In the genomic region with DNA sequence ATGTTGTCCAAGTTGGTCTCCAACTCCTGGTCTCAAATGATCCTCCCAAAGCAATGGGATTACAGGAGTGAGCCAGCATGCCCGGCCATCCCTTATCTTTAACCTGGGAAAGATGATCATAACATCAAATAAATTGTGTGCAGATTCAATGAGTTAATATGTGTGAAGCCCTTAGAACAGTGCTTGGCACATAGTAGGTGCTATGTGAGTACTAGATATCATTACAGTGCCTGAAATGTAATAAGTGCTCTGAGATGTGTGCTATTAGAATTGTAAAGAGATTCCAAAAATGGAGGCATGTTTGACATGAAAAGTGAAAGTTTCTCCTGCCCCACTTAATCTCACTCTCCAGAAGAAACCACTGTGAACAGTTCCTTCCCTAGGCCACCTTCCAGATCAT, we compare ENCODE assay signal across 23 cellular contexts.
"Had no signal": no experiment of that assay in that cellular context is flagged by ENCODE, and none has a peak within 500 bp of the region (broad histone marks: within the 10 kb centered on the region; RNA-seq: fewer than 3 reads in every experiment).

No MANE protein-coding gene starts in this region.

- H3K9me3 ChIP-seq: left lung, lower lobe of right lung, ovary, right atrium auricular region, stomach, testis, thyroid gland, transverse colon, upper lobe of left lung, vagina had no signal

- H3K9me3 Mint-ChIP-seq: naive thymus-derived CD8-positive, alpha-beta T cell; stimulated activated naive B cell treated with anti-CD40 and anti-IgM and Interleukin-4, amounts not matched to agents 10 μg/mL and 1 μg/mL and 100 μg/mL, for 72 hours had no signal

- ATAC-seq: left colon; left lung; lower lobe of right lung; naive thymus-derived CD8-positive, alpha-beta T cell; sciatic nerve; stimulated activated naive B cell treated with anti-CD40 and anti-IgM and Interleukin-4, amounts not matched to agents 10 μg/mL and 1 μg/mL and 100 μg/mL, for 72 hours; stimulated activated naive CD8-positive, alpha-beta T cell treated with anti-CD3 and anti-CD28 coated beads, Interleukin-15, Interleukin-2, amounts not matched to agents 100 U/mL and 50 U/mL, for 24 hours had no signal

- H3K27ac Mint-ChIP-seq: progenitor cell of endocrine pancreas; stimulated activated naive B cell treated with anti-CD40 and anti-IgM and Interleukin-4, amounts not matched to agents 10 μg/mL and 1 μg/mL and 100 μg/mL, for 72 hours had no signal

- DNase-seq: hippocampal formation; kidney; left colon; left lung; lower lobe of right lung; mammary epithelial cell; naive thymus-derived CD8-positive, alpha-beta T cell; ovary; stimulated activated CD4-positive, alpha-beta T cell treated with anti-CD3 and anti-CD28 coated beads, Interleukin-12 subunit alpha, Interleukin-12 subunit beta, amount 100 ng/mL, for 4 hours; stimulated activated CD4-positive, alpha-beta T cell treated with anti-CD3 and anti-CD28 coated beads, Interleukin-15, amount 100 ng/mL, for 24 hours; stimulated activated CD4-positive, alpha-beta T cell treated with anti-CD3 and anti-CD28 coated beads, Interleukin-4, amount 100 ng/mL, for 1 hour; stimulated activated naive B cell treated with anti-CD40 and anti-IgM and Interleukin-4, amounts not matched to agents 10 μg/mL and 1 μg/mL and 100 μg/mL, for 72 hours; stimulated activated naive CD8-positive, alpha-beta T cell treated with anti-CD3 and anti-CD28 coated beads, Interleukin-15, Interleukin-2, amounts not matched to agents 100 U/mL and 50 U/mL, for 24 hours; stomach; testis; thyroid gland; transverse colon; upper lobe of left lung had no signal

- H3K4me3 Mint-ChIP-seq: stimulated activated naive B cell treated with anti-CD40 and anti-IgM and Interleukin-4, amounts not matched to agents 10 μg/mL and 1 μg/mL and 100 μg/mL, for 72 hours had no signal

- H3K27me3 Mint-ChIP-seq: naive thymus-derived CD8-positive, alpha-beta T cell; stimulated activated naive B cell treated with anti-CD40 and anti-IgM and Interleukin-4, amounts not matched to agents 10 μg/mL and 1 μg/mL and 100 μg/mL, for 72 hours had no signal

- H3K27me3 ChIP-seq: ovary, right atrium auricular region, testis, thyroid gland, transverse colon, upper lobe of left lung, vagina had no signal

- H3K36me3 ChIP-seq: left lung, lower lobe of right lung, ovary, right atrium auricular region, stomach, thyroid gland, transverse colon, upper lobe of left lung, vagina had no signal

- H3K4me3 ChIP-seq: left lung, lower lobe of right lung, ovary, right atrium auricular region, skin epidermis, stomach, testis, thyroid gland, transverse colon, upper lobe of left lung, vagina had no signal

- H3K4me1 Mint-ChIP-seq: stimulated activated naive B cell treated with anti-CD40 and anti-IgM and Interleukin-4, amounts not matched to agents 10 μg/mL and 1 μg/mL and 100 μg/mL, for 72 hours had no signal

- H3K4me1 ChIP-seq: right atrium auricular region, testis, vagina had no signal

- H3K36me3 Mint-ChIP-seq: naive thymus-derived CD8-positive, alpha-beta T cell; stimulated activated naive B cell treated with anti-CD40 and anti-IgM and Interleukin-4, amounts not matched to agents 10 μg/mL and 1 μg/mL and 100 μg/mL, for 72 hours had no signal

- H3K27ac ChIP-seq: left lung, lower lobe of right lung, ovary, right atrium auricular region, skin epidermis, stomach, testis, thyroid gland, transverse colon, upper lobe of left lung, vagina had no signal
